Comparison of ENCODE assay signal across 8 cellular contexts in the genomic region with DNA sequence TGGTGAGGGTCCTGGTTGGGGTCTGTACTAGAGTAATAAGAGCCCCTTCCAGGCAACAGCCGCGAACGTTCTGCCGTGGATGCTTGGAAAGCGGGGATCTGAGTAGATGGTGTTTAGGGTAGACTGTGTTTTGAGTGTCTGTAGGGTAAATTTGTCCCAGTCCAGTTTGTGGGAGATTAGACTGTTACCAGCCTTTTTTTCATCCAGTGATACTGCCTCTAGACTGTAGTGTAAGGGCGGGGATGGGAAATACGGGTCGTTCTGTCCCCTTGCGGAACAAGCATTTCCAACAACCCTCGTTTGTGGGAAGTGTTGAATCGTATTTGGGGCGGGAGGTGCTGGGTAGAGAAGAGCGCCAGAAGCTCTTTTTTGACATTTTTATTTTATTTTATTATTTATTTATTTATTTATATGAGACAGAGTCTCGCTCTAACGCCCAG. TPM values are rescaled to one million over a fixed set of nuclear protein-coding genes. Genes with fewer than 3 reads are reported as not detected.
DNase-seq lines count a peak whose midpoint lies in the region; ATAC-seq and TF ChIP-seq lines count a peak whose summit lies in the region.

No MANE protein-coding gene starts in this region.

- no peaks in the 10 kb centered on the region for H3K36me3 ChIP-seq in fibroblast of lung (ENCODE audit: control insufficient read depth, insufficient read depth, low read length)

- peak overlapping the region; percentile 92 for H3K4me3 Mint-ChIP-seq in T-helper 2 cell treated with Interferon-gamma antibody and Interleukin-4, amounts not matched to agents 5 μg/mL and 100 μg/mL, for 36 hours
- peak overlapping the region; percentile 94 for H3K4me3 Mint-ChIP-seq in nephron progenitor cell

- H3K27ac ChIP-seq in fibroblast of lung (ENCODE audit: insufficient read depth, low read length): peak overlapping the region; percentile 80

- peak; percentile 12 for ATAC-seq in GM19463 (IDR thresholded peaks at IDR 0.05; ENCODE audit: unreplicated experiment)

- H3K79me2 ChIP-seq in fibroblast of lung (ENCODE audit: control insufficient read depth, insufficient read depth, low read length): peaks cover 47% of the 10 kb centered on the region

- DNase-seq in EH (ENCODE audit: low read depth): peak; percentile 57
- DNase-seq in Jurkat, Clone E6-1 (ENCODE audit: low read depth, low spot score): peak; percentile 52
- DNase-seq in T-helper 2 cell treated with Interferon-gamma antibody and Interleukin-4, amounts not matched to agents 5 μg/mL and 100 μg/mL, for 36 hours (ENCODE audit: low spot score): no peak
- DNase-seq in fibroblast of lung (ENCODE audit: low read depth in 2 of 2): peak; percentile 24 to 27
- no peak for DNase-seq in nephron progenitor cell
- DNase-seq in NCI-H345 (lab: John Stamatoyannopoulos, UW): no peak
- DNase-seq in activated CD4-positive, CD25-positive, alpha-beta regulatory T cell (lab: John Stamatoyannopoulos, UW): no peak

- H3K9me3 ChIP-seq in fibroblast of lung (ENCODE audit: control insufficient read depth, insufficient read depth, low read depth, low read length): no peaks in the 10 kb centered on the region

- no peaks in the 10 kb centered on the region for H3K27me3 Mint-ChIP-seq in T-helper 2 cell treated with Interferon-gamma antibody and Interleukin-4, amounts not matched to agents 5 μg/mL and 100 μg/mL, for 36 hours (ENCODE audit: low read depth)
- H3K27me3 Mint-ChIP-seq in nephron progenitor cell (ENCODE audit: low read depth, poor library complexity): peaks cover 3% of the 10 kb centered on the region

- H3K9ac ChIP-seq in fibroblast of lung (ENCODE audit: insufficient read depth, low read length): peak overlapping the region; percentile 71

- no peaks in the 10 kb centered on the region for H3K9me3 Mint-ChIP-seq in T-helper 2 cell treated with Interferon-gamma antibody and Interleukin-4, amounts not matched to agents 5 μg/mL and 100 μg/mL, for 36 hours
- H3K9me3 Mint-ChIP-seq in nephron progenitor cell: no peaks in the 10 kb centered on the region

- peaks cover 4% of the 10 kb centered on the region for H3K4me1 ChIP-seq in fibroblast of lung (ENCODE audit: control insufficient read depth, extremely low read depth, insufficient read depth, low read length)

- H3K4me1 Mint-ChIP-seq in T-helper 2 cell treated with Interferon-gamma antibody and Interleukin-4, amounts not matched to agents 5 μg/mL and 100 μg/mL, for 36 hours (ENCODE audit: low read depth): peaks cover 52% of the 10 kb centered on the region
- H3K4me1 Mint-ChIP-seq in nephron progenitor cell: peaks cover 32% of the 10 kb centered on the region

- H3K36me3 Mint-ChIP-seq in T-helper 2 cell treated with Interferon-gamma antibody and Interleukin-4, amounts not matched to agents 5 μg/mL and 100 μg/mL, for 36 hours (ENCODE audit: low read depth): peaks cover 27% of the 10 kb centered on the region
- H3K36me3 Mint-ChIP-seq in nephron progenitor cell (ENCODE audit: low read depth): peaks cover 4% of the 10 kb centered on the region

- peak overlapping the region; percentile 13 for H3K4me2 ChIP-seq in fibroblast of lung (ENCODE audit: extremely low read depth, insufficient read depth, low read length)

- no peak for TF ChIP-seq CTCF in fibroblast of lung (conservative IDR thresholded peaks at IDR 0.05 in 1 of 2, IDR thresholded peaks at IDR 0.05 in 1 of 2; ENCODE audit: low read depth in 1 of 2, low read length in 2 of 2)
- TF ChIP-seq CTCF in nephron progenitor cell (IDR thresholded peaks at IDR 0.05): no peak

- no peaks in the 10 kb centered on the region for H4K20me1 ChIP-seq in fibroblast of lung (ENCODE audit: control insufficient read depth, extremely low read depth, insufficient read depth, low read length)

- peak overlapping the region; percentile 96 for H2AFZ ChIP-seq in fibroblast of lung (ENCODE audit: low read length)

- no peaks in the 10 kb centered on the region for H3K27me3 ChIP-seq in fibroblast of lung (ENCODE audit: control insufficient read depth, insufficient read depth, low read length)

- peak overlapping the region; percentile 96 for H3K27ac Mint-ChIP-seq in T-helper 2 cell treated with Interferon-gamma antibody and Interleukin-4, amounts not matched to agents 5 μg/mL and 100 μg/mL, for 36 hours
- H3K27ac Mint-ChIP-seq in nephron progenitor cell: peak overlapping the region; percentile 96

- H3K4me3 ChIP-seq in Jurkat, Clone E6-1 (ENCODE audit: low read length): peak overlapping the region; percentile 100
- peak overlapping the region; percentile 54 to 99 (median 76) for H3K4me3 ChIP-seq in fibroblast of lung (replicated peaks in 1 of 4; ENCODE audit: control extremely low read depth in 1 of 4, insufficient read depth in 1 of 4, low read depth in 3 of 4, low read length in 4 of 4)

RNA-seq across cellular contexts. Expression of a gene that starts 0.4 kb away (rescaled TPM):
- polyA plus RNA-seq in Jurkat, Clone E6-1 (2012; ENCODE audit: insufficient read depth, insufficient read length): 33.1 TPM
- total RNA-seq in fibroblast of lung: 19.8 and 25.3 TPM in 2 replicates
- 26.2 and 30.4 TPM in 2 replicates for polyA plus RNA-seq in fibroblast of lung
- polyA plus RNA-seq in fibroblast of lung (2012): 13.6 and 18.3 TPM in 2 replicates
- 2.0 and 2.6 TPM in 2 replicates for polyA minus RNA-seq in fibroblast of lung (ENCODE audit: low replicate concordance)

RNA-seq across cellular contexts. Expression of a gene that starts 0.5 kb away (rescaled TPM):
- 20.1 TPM for polyA plus RNA-seq in Jurkat, Clone E6-1 (2012; ENCODE audit: insufficient read depth, insufficient read length)
- 10.3 and 13.9 TPM in 2 replicates for total RNA-seq in fibroblast of lung
- polyA plus RNA-seq in fibroblast of lung: 17.1 and 19.3 TPM in 2 replicates
- 10.3 and 11.3 TPM in 2 replicates for polyA plus RNA-seq in fibroblast of lung (2012)
- polyA minus RNA-seq in fibroblast of lung (ENCODE audit: low replicate concordance): 5.5 and 7.4 TPM in 2 replicates

RNA-seq across cellular contexts. Expression of a gene that starts 26.3 kb away (rescaled TPM):
- polyA plus RNA-seq in Jurkat, Clone E6-1 (2012; ENCODE audit: insufficient read depth, insufficient read length): 6.6 TPM
- 4.4 and 8.3 TPM in 2 replicates for total RNA-seq in fibroblast of lung
- 1.2 and 2.5 TPM in 2 replicates for polyA plus RNA-seq in fibroblast of lung
- 0.98 and 2.6 TPM in 2 replicates for polyA plus RNA-seq in fibroblast of lung (2012)
- 7.0 and 11.0 TPM in 2 replicates for polyA minus RNA-seq in fibroblast of lung (ENCODE audit: low replicate concordance)

RNA-seq across cellular contexts. Expression of a gene that starts 53.6 kb away (rescaled TPM):
- 76.6 TPM for polyA plus RNA-seq in Jurkat, Clone E6-1 (2012; ENCODE audit: insufficient read depth, insufficient read length)
- total RNA-seq in fibroblast of lung: 79.1 and 84.6 TPM in 2 replicates
- polyA plus RNA-seq in fibroblast of lung: 56.8 and 80.9 TPM in 2 replicates
- polyA plus RNA-seq in fibroblast of lung (2012): 45.7 and 57.0 TPM in 2 replicates
- 5.9 and 7.2 TPM in 2 replicates for polyA minus RNA-seq in fibroblast of lung (ENCODE audit: low replicate concordance)

RNA-seq across cellular contexts. Expression of a gene that starts 58.1 kb away (rescaled TPM):
- 31.8 TPM for polyA plus RNA-seq in Jurkat, Clone E6-1 (2012; ENCODE audit: insufficient read depth, insufficient read length)
- 109 and 149 TPM in 2 replicates for total RNA-seq in fibroblast of lung
- polyA plus RNA-seq in fibroblast of lung: 49.5 and 54.4 TPM in 2 replicates
- polyA plus RNA-seq in fibroblast of lung (2012): 34.1 and 51.1 TPM in 2 replicates
- polyA minus RNA-seq in fibroblast of lung (ENCODE audit: low replicate concordance): 62.2 and 117 TPM in 2 replicates

Comparison
In these comparisons a context has a peak if more than half of its experiments do, and no peak if none do; other contexts are left out.
1. DNase-seq: peak in EH (single experiment), Jurkat, Clone E6-1 (single experiment) and fibroblast of lung (2 of 2); none in T-helper 2 cell treated with Interferon-gamma antibody and Interleukin-4, amounts not matched to agents 5 μg/mL and 100 μg/mL, for 36 hours (single experiment), nephron progenitor cell (single experiment), NCI-H345 (single experiment) and activated CD4-positive, CD25-positive, alpha-beta regulatory T cell (0 of 4).